In the genomic region with DNA sequence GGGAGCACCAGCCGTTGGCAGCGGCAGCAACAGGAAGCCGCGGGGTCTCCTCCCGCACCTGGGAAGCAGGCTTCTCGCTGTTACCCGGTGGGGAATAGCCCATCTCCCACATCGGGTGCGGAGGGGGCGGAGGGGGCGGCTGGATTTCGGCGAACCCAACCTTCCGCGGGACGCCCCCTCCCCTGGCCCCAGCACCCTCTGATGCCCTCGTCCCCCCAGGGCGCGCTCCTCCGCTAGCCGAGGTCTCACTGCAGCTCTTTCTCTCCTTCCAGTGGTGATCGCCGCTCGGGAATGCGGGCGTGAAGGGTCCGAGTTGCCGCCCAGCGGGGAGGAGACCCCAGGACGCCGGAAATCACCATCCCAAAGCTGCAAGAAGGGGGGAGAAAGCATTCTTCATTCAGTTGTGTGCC, we compare ENCODE assay signal across 8 cellular contexts. TPM values are rescaled to one million over a fixed set of nuclear protein-coding genes. Genes with fewer than 3 reads are reported as not detected.
DNase-seq lines count a peak whose midpoint lies in the region; ATAC-seq and TF ChIP-seq lines count a peak whose summit lies in the region.

No MANE protein-coding gene starts in this region.

- peaks cover 35% of the 10 kb centered on the region for H3K27me3 Mint-ChIP-seq in WTC11 (ENCODE audit: low read depth)

- CTCF ChIA-PET in BJ (lab: Yijun Ruan, JAX) (interaction anchor here (0.7 to 6.5 kb wide), 10 partner anchors 10 to 208 kb away, joined by 3 to 111 read pairs (median 4); no protein-coding TSS in a partner anchor), WTC11 (lab: Charles Lee) (interaction anchor here (0.6 to 6.3 kb wide), 16 partner anchors 58 to 247 kb away, joined by 3 to 138 read pairs (median 4); partner anchors contain the start of gene CGRRF1)

- 0 to 1% (median 0%) methylated on average over 16 to 31 of the region's 31 CpGs for WGBS in heart left ventricle, 4 donors
- WGBS in prostate gland: 0% methylated on average over 31 of the region's 31 CpGs

- intact Hi-C loops in heart left ventricle (cut with DNase I) (loop anchor here in 9 of 10 donors (2.0 to 10.0 kb wide), 11 partner anchors 60 to 418 kb away; partner anchors contain the start of gene GCH1 (in 1 of the 9)), prostate gland (cut with DNase I) (loop anchor here (2.0 kb wide), 1 partner anchor 110 kb away; no protein-coding TSS in a partner anchor)

- no peak for DNase-seq in BJ (ENCODE audit: low read depth)
- peak; percentile 32 to 67 for DNase-seq in HAP-1 (ENCODE audit: low spot score in 2 of 2)
- peak; percentile 54 for DNase-seq in WTC11 (ENCODE audit: low spot score)
- DNase-seq in heart left ventricle: peak in 3 of 5 donors; percentile 37 to 41 (median 39)
- DNase-seq in prostate gland (ENCODE audit: low spot score): peak; percentile 24
- DNase-seq in UCSD-AML1 (lab: John Stamatoyannopoulos, UW; ENCODE audit: unreplicated experiment): no peak
- no peak for DNase-seq in NCI-H345 (lab: John Stamatoyannopoulos, UW)

- H3K4me3 Mint-ChIP-seq in WTC11: peak overlapping the region; percentile 94

- H3K27ac Mint-ChIP-seq in WTC11: 0 out of 2 replicates have a peak overlapping the region, but pooled peaks have one; percentile 70

- H3K27me3 ChIP-seq in BJ (ENCODE audit: control insufficient read depth, insufficient read depth, low read length) (no peaks in the 10 kb centered on the region), HAP-1 (ENCODE audit: low read depth) (no peaks in the 10 kb centered on the region), heart left ventricle (no peaks in the 10 kb centered on the region), prostate gland (replicated peaks; ENCODE audit: insufficient read depth) (no peaks in the 10 kb centered on the region)

- H3K27ac ChIP-seq in heart left ventricle (peak overlapping the region; percentile 90 to 100 (median 99)), prostate gland (peak overlapping the region; percentile 93 to 97)

- POLR2A ChIA-PET in BJ (lab: Charles Lee) (interaction anchor here (0.6 to 1.2 kb wide), 3 partner anchors 39 to 119 kb away, joined by 3 read pairs; no protein-coding TSS in a partner anchor), WTC11 (lab: Charles Lee) (interaction anchor here (0.6 to 2.7 kb wide), 5 partner anchors 16 to 289 kb away, joined by 3 to 19 read pairs (median 6); no protein-coding TSS in a partner anchor)

- H3K4me3 ChIP-seq in BJ (ENCODE audit: low read depth, low read length): peak overlapping the region; percentile 86
- peak overlapping the region; percentile 69 for H3K4me3 ChIP-seq in HAP-1
- peak overlapping the region; percentile 58 to 91 (median 76) for H3K4me3 ChIP-seq in heart left ventricle
- peak overlapping the region; percentile 65 to 66 for H3K4me3 ChIP-seq in prostate gland

- in situ Hi-C loops in HAP-1 (cut with MboI; ENCODE audit: low sequenced_read_pairs): loop anchor here (10.0 kb wide), 1 partner anchor 208 kb away; no protein-coding TSS in a partner anchor

- H3K9me3 Mint-ChIP-seq in WTC11: no peaks in the 10 kb centered on the region

- H3K36me3 ChIP-seq in BJ (ENCODE audit: control insufficient read depth, insufficient read depth, low read length) (0 out of 2 replicates have a peak, but pooled peaks cover 1% of the 10 kb centered on the region), HAP-1 (replicated peaks) (peaks cover 13% of the 10 kb centered on the region), heart left ventricle (peaks cover 0 to 11% (median 4%) of the 10 kb centered on the region in 9 donors), prostate gland (no peaks in the 10 kb centered on the region)

- H3K4me1 Mint-ChIP-seq in WTC11: peaks cover 21% of the 10 kb centered on the region

- H3K36me3 Mint-ChIP-seq in WTC11: no peaks in the 10 kb centered on the region

- TF ChIP-seq CTCF in BJ (IDR thresholded peaks at IDR 0.05; ENCODE audit: insufficient read depth, low read depth, low read length) (no peak), WTC11 (IDR thresholded peaks at IDR 0.05) (no peak), heart left ventricle (IDR thresholded peaks at IDR 0.05) (no peak), prostate gland (IDR thresholded peaks at IDR 0.05) (no peak)

- ATAC-seq in WTC11 (peak; percentile 7), heart left ventricle (no peak), HG02623 (IDR thresholded peaks at IDR 0.05; ENCODE audit: unreplicated experiment) (no peak)

- H3K4me1 ChIP-seq in HAP-1: peaks cover 13% of the 10 kb centered on the region
- peaks cover 0 to 51% (median 33%) of the 10 kb centered on the region in 12 donors for H3K4me1 ChIP-seq in heart left ventricle
- no peaks in the 10 kb centered on the region for H3K4me1 ChIP-seq in prostate gland (replicated peaks)

- H3K9me3 ChIP-seq in HAP-1: no peaks in the 10 kb centered on the region
- peaks cover 0 to 2% (median 0%) of the 10 kb centered on the region in 12 donors for H3K9me3 ChIP-seq in heart left ventricle
- H3K9me3 ChIP-seq in prostate gland: no peaks in the 10 kb centered on the region

- TF ChIP-seq POLR2A in heart left ventricle (IDR thresholded peaks at IDR 0.05) (no peak), prostate gland (IDR thresholded peaks at IDR 0.05) (no peak)

TF ChIP-seq in WTC11, 78 proteins besides CTCF, POLR2A, EP300 and RAD21:
- TF ChIP-seq ETV6 (CRISPR knock-in tag; IDR thresholded peaks at IDR 0.05): no peak
- TF ChIP-seq ZNF423 (CRISPR knock-in tag; IDR thresholded peaks at IDR 0.05): peak; percentile 86
- TF ChIP-seq, protein P1, sequence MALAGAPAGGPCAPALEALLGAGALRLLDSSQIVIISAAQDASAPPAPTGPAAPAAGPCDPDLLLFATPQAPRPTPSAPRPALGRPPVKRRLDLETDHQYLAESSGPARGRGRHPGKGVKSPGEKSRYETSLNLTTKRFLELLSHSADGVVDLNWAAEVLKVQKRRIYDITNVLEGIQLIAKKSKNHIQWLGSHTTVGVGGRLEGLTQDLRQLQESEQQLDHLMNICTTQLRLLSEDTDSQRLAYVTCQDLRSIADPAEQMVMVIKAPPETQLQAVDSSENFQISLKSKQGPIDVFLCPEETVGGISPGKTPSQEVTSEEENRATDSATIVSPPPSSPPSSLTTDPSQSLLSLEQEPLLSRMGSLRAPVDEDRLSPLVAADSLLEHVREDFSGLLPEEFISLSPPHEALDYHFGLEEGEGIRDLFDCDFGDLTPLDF (CRISPR knock-in tag; IDR thresholded peaks at IDR 0.05): no peak
- TF ChIP-seq ZNF263 (CRISPR knock-in tag; IDR thresholded peaks at IDR 0.05; ENCODE audit: low read depth): peak; percentile 68; the same call in 1 of the 2 replicates
- TF ChIP-seq PRRX2 (CRISPR knock-in tag; IDR thresholded peaks at IDR 0.05): no peak

RNA-seq across cellular contexts. Expression of gene SAMD4A, which starts 0.3 kb away (rescaled TPM):
- polyA plus RNA-seq in BJ (2011; rRNA removed) (13.4 and 16.9 TPM in 2 replicates), heart left ventricle (10 to 100 TPM; 45.0 to 63.6 TPM)
- polyA minus RNA-seq in BJ (2011; rRNA and poly(A)+ RNA removed): 72.0 and 72.7 TPM in 2 replicates
- total RNA-seq in WTC11 (2021) (5.2 to 6.0 TPM (median 5.3 TPM) in 3 replicates), heart left ventricle (100 to 1,000 TPM in 8 of 9 donors, 10 to 100 TPM in 1; 95.7 to 247 (median 159) TPM), prostate gland (10 to 100 TPM; 18.1 to 38.5 TPM)

RNA-seq across cellular contexts. Expression of gene CGRRF1, which starts 57.5 kb away (rescaled TPM):
- 7.5 and 11.4 TPM in 2 replicates for polyA plus RNA-seq in BJ (2011; rRNA removed)
- polyA minus RNA-seq in BJ (2011; rRNA and poly(A)+ RNA removed): 2.7 and 3.1 TPM in 2 replicates
- 13.0 to 17.5 TPM (median 15.1 TPM) in 3 replicates for total RNA-seq in WTC11 (2021)
- total RNA-seq in heart left ventricle: 10 to 100 TPM; 10.6 to 28.2 (median 16.6) TPM
- 10 to 100 TPM; 15.7 to 17.7 TPM for polyA plus RNA-seq in heart left ventricle
- 10 to 100 TPM; 17.1 to 25.7 TPM for total RNA-seq in prostate gland

Comparison
In these comparisons a context has a peak if more than half of its experiments do, and no peak if none do; other contexts are left out.
1. DNase-seq: peak in HAP-1 (2 of 2), WTC11 (single experiment), heart left ventricle (3 of 5) and prostate gland (single experiment); none in BJ (single experiment), UCSD-AML1 (single experiment) and NCI-H345 (single experiment).
2. Peak in every context shown above with its lines, with median percentiles within 50 percentile points of each other: H3K4me3 ChIP-seq.